28 cellular contexts compared by ENCODE assay signal in the genomic region with DNA sequence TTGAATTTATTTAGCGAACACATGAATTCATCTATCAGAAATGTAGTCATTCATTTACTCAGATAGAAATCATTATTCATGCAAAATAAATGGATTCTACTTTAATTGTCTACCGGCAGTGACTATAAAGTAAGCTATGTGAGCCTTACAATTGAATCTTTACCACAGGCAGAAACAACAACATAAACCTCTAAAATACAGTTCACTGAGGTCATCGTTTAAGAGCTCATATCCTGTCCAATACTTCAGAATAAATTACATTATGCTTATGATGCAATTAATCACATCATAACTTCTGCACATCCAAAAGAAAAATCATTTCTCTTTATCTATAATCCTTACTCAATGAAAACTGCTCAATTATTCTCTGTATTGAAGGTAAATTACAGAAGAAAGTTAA.
DNase-seq lines count a peak whose midpoint lies in the region; ATAC-seq and TF ChIP-seq lines count a peak whose summit lies in the region.
"Had no signal": no experiment of that assay in that cellular context is flagged by ENCODE, and none has a peak within 500 bp of the region (broad histone marks: within the 10 kb centered on the region; RNA-seq: fewer than 3 reads in every experiment).

No MANE protein-coding gene starts in this region.

- H3K27me3 Mint-ChIP-seq in activated T-cell treated with anti-CD3 and anti-CD28 coated beads, Interleukin-2, amount 50 U/mL, for 4 hours (ENCODE audit: low read depth), result no peaks in the 10 kb centered on the region
- H3K27me3 Mint-ChIP-seq: IgD-negative memory B cell; naive B cell; stimulated activated naive CD8-positive, alpha-beta T cell treated with anti-CD3 and anti-CD28 coated beads, Interleukin-15, amount 100 ng/mL, for 72 hours had no signal

- in situ Hi-C loops in astrocyte of the spinal cord (cut with HindIII; ENCODE audit: low sequenced_read_pairs), result no loop called here

- no peaks in the 10 kb centered on the region for H3K4me1 Mint-ChIP-seq in activated T-cell treated with anti-CD3 and anti-CD28 coated beads, Interleukin-2, amount 50 U/mL, for 4 hours (ENCODE audit: low read depth)
- H3K4me1 Mint-ChIP-seq: brain; CD8-positive, alpha-beta memory T cell; naive B cell; stimulated activated naive CD8-positive, alpha-beta T cell treated with anti-CD3 and anti-CD28 coated beads, Interleukin-15, amount 100 ng/mL, for 72 hours had no signal

- DNase-seq in A172 (ENCODE audit: low spot score) (peak; percentile 56), HT1080 (ENCODE audit: low read depth) (peak; percentile 58), astrocyte of the spinal cord (ENCODE audit: low read depth, low spot score) (peak; percentile 1), iris pigment epithelial cell (ENCODE audit: low read depth) (peak; percentile 3)
- DNase-seq in activated T-cell treated with anti-CD3 and anti-CD28 coated beads, Interleukin-2, amount 50 U/mL, for 4 hours, result no peak
- no peak for DNase-seq in stimulated activated CD4-positive, alpha-beta T cell treated with anti-CD3 and anti-CD28 coated beads, Interleukin-2, amount 100 ng/mL, for 24 hours
- DNase-seq: activated CD4-positive, alpha-beta T cell treated with anti-CD3 and anti-CD28 coated beads for 48 hours; activated gamma-delta T cell treated with Interleukin-2 at 50 U/mL for 16 hours; activated T-cell treated with anti-CD3 and anti-CD28 coated beads, Interleukin-2, amount 50 U/mL, for 1 hour; BE2C; CD8-positive, alpha-beta memory T cell; GDM1; left lung; naive B cell; NCI-H1105 treated with DMSO at 0.1 percent for 48 hours; NCI-H2029 treated with DMSO at 0.1 percent for 48 hours; NCI-H226; NCI-H774; stimulated activated CD8-positive, alpha-beta memory T cell treated with anti-CD3 and anti-CD28 coated beads, Interleukin-4, amount 100 ng/mL, for 48 hours; stimulated activated naive CD8-positive, alpha-beta T cell treated with anti-CD3 and anti-CD28 coated beads, Interleukin-15, amount 100 ng/mL, for 72 hours had no signal

- no peak for TF ChIP-seq CTCF in astrocyte of the spinal cord (IDR thresholded peaks at IDR 0.05; ENCODE audit: low read depth, low read length)

- H3K36me3 Mint-ChIP-seq in activated T-cell treated with anti-CD3 and anti-CD28 coated beads, Interleukin-2, amount 50 U/mL, for 4 hours (ENCODE audit: insufficient read depth), result no peaks in the 10 kb centered on the region
- H3K36me3 Mint-ChIP-seq: brain had no signal

- H3K9me3 Mint-ChIP-seq in activated T-cell treated with anti-CD3 and anti-CD28 coated beads, Interleukin-2, amount 50 U/mL, for 4 hours, result peaks cover 9% of the 10 kb centered on the region

- ATAC-seq in HG02763 (IDR thresholded peaks at IDR 0.05; ENCODE audit: unreplicated experiment), result no peak
- ATAC-seq in activated T-cell treated with anti-CD3 and anti-CD28 coated beads, Interleukin-2, amount 50 U/mL, for 4 hours, result no peak
- no peak for ATAC-seq in HG03159 (IDR thresholded peaks at IDR 0.05; ENCODE audit: unreplicated experiment)
- ATAC-seq: left lung; stimulated activated naive CD8-positive, alpha-beta T cell treated with anti-CD3 and anti-CD28 coated beads, Interleukin-15, amount 100 ng/mL, for 72 hours had no signal

- H3K4me3 Mint-ChIP-seq in activated T-cell treated with anti-CD3 and anti-CD28 coated beads, Interleukin-2, amount 50 U/mL, for 4 hours, result no peak overlapping the region
- H3K4me3 Mint-ChIP-seq: brain; CD8-positive, alpha-beta memory T cell; IgD-negative memory B cell; naive B cell; stimulated activated naive CD8-positive, alpha-beta T cell treated with anti-CD3 and anti-CD28 coated beads, Interleukin-15, amount 100 ng/mL, for 72 hours; T-helper 2 cell treated with Interferon-gamma antibody and Interleukin-4, amounts not matched to agents 5 μg/mL and 100 μg/mL, for 36 hours had no signal

- H3K4me3 ChIP-seq in astrocyte of the spinal cord (ENCODE audit: low read depth, low read length), result no peak overlapping the region
- H3K4me3 ChIP-seq: hepatocyte, left lung, skin epidermis, vagina had no signal

Comparison
In these comparisons a context has a peak if more than half of its experiments do, and no peak if none do; other contexts are left out.
1. DNase-seq: peak in A172 (single experiment), HT1080 (single experiment), astrocyte of the spinal cord (single experiment) and iris pigment epithelial cell (single experiment); none in activated T-cell treated with anti-CD3 and anti-CD28 coated beads, Interleukin-2, amount 50 U/mL, for 4 hours (single experiment) and stimulated activated CD4-positive, alpha-beta T cell treated with anti-CD3 and anti-CD28 coated beads, Interleukin-2, amount 100 ng/mL, for 24 hours (0 of 2).